Comparison of ENCODE assay signal across 8 cellular contexts in genomic region chr15:32718822-32719716, GRCh38. TPM values are rescaled to one million over a fixed set of nuclear protein-coding genes. Genes with fewer than 3 reads are reported as not detected.
DNase-seq lines count a peak whose midpoint lies in the region; ATAC-seq and TF ChIP-seq lines count a peak whose summit lies in the region.

No MANE protein-coding gene starts in this region.

- no peak for TF ChIP-seq CTCF in fibroblast of villous mesenchyme (IDR thresholded peaks at IDR 0.05; ENCODE audit: insufficient read depth, low read depth, low read length)
- no peak for TF ChIP-seq CTCF in prostate gland (IDR thresholded peaks at IDR 0.05)

- H3K4me3 ChIP-seq in fibroblast of villous mesenchyme (ENCODE audit: low read depth, low read length) (peak overlapping the region; percentile 63), prostate gland (peak overlapping the region; percentile 23 to 32)

- peak overlapping the region; percentile 6 to 56 for H3K27ac ChIP-seq in prostate gland

- WGBS in prostate gland: 4% methylated on average over 59 of the region's 70 CpGs

- no peak for TF ChIP-seq POLR2A in prostate gland (IDR thresholded peaks at IDR 0.05)

- no peaks in the 10 kb centered on the region for H3K4me1 ChIP-seq in prostate gland (replicated peaks)

- peak; percentile 70 for DNase-seq in ELR (ENCODE audit: low read depth)
- peak; percentile 6 for DNase-seq in SW480 (ENCODE audit: low spot score)
- DNase-seq in fibroblast of villous mesenchyme (ENCODE audit: low read depth): peak; percentile 26
- DNase-seq in prostate gland (ENCODE audit: low spot score): peak; percentile 11
- no peak for DNase-seq in HuH-7 (ENCODE audit: low spot score)
- no peak for DNase-seq in NCI-H446 (lab: John Stamatoyannopoulos, UW)
- DNase-seq in T1000 (lab: John Stamatoyannopoulos, UW): no peak

- no peak for ATAC-seq in GM19452 (IDR thresholded peaks at IDR 0.05; ENCODE audit: unreplicated experiment)

- peaks cover 10% of the 10 kb centered on the region for H3K27me3 ChIP-seq in prostate gland (replicated peaks; ENCODE audit: insufficient read depth)

- no peaks in the 10 kb centered on the region for H3K9me3 ChIP-seq in prostate gland

- no peaks in the 10 kb centered on the region for H3K36me3 ChIP-seq in prostate gland

- intact Hi-C loops in prostate gland (cut with DNase I): no loop called here

RNA-seq across cellular contexts. Expression of gene GREM1, which starts 1.3 kb away (rescaled TPM):
- total RNA-seq in fibroblast of villous mesenchyme (527 and 613 TPM in 2 replicates), prostate gland (10 to 100 TPM in 1 of 2 donors, 1 to 10 TPM in 1; 3.1 to 41.5 TPM)

Comparison
In these comparisons a context has a peak if more than half of its experiments do, and no peak if none do; other contexts are left out.
1. DNase-seq: peak in ELR (single experiment), SW480 (single experiment), fibroblast of villous mesenchyme (single experiment) and prostate gland (single experiment); none in HuH-7 (single experiment), NCI-H446 (0 of 2) and T1000 (single experiment).
2. RNA of gene GREM1, which starts 1.3 kb away (total RNA-seq): 527 to 613 TPM in fibroblast of villous mesenchyme; 3.1 to 41.5 TPM in prostate gland; every median in the first group is over 10 times any median in the second.